In genomic region chr1:31487143-31487542, GRCh38 we compare ENCODE assay signal across 19 cellular contexts.
DNase-seq lines count a peak whose midpoint lies in the region; ATAC-seq and TF ChIP-seq lines count a peak whose summit lies in the region.
"Had no signal": no experiment of that assay in that cellular context is flagged by ENCODE, and none has a peak within 500 bp of the region (broad histone marks: within the 10 kb centered on the region; RNA-seq: fewer than 3 reads in every experiment).

No MANE protein-coding gene starts in this region.

- H3K27me3 Mint-ChIP-seq in activated CD4-positive, alpha-beta T cell treated with anti-CD3 and anti-CD28 coated beads for 36 hours: no peaks in the 10 kb centered on the region
- H3K27me3 Mint-ChIP-seq in HFFc6 (ENCODE audit: insufficient read depth) (peaks cover 46% of the 10 kb centered on the region), memory B cell (peaks cover 7% of the 10 kb centered on the region)
- H3K27me3 Mint-ChIP-seq in activated CD4-positive, alpha-beta memory T cell treated with anti-CD3 and anti-CD28 coated beads for 36 hours: peaks cover 5% of the 10 kb centered on the region

- no peak for TF ChIP-seq CTCF in HFFc6 (IDR thresholded peaks at IDR 0.05)
- no peak for TF ChIP-seq CTCF in tibial artery (IDR thresholded peaks at IDR 0.05)

- peaks cover 4% of the 10 kb centered on the region for H3K9me3 Mint-ChIP-seq in activated CD4-positive, alpha-beta T cell treated with anti-CD3 and anti-CD28 coated beads for 36 hours (ENCODE audit: low read depth)
- H3K9me3 Mint-ChIP-seq in HFFc6: peaks cover 11% of the 10 kb centered on the region
- H3K9me3 Mint-ChIP-seq in activated CD4-positive, alpha-beta memory T cell treated with anti-CD3 and anti-CD28 coated beads for 36 hours: peaks cover 8% of the 10 kb centered on the region
- H3K9me3 Mint-ChIP-seq in memory B cell: peaks cover 10% of the 10 kb centered on the region

- no peak overlapping the region for H3K27ac ChIP-seq in tibial artery
- H3K27ac ChIP-seq: esophagus squamous epithelium had no signal

- H3K4me1 ChIP-seq in tibial artery: no peaks in the 10 kb centered on the region

- CTCF ChIA-PET in activated CD4-positive, alpha-beta T cell treated with anti-CD3 and anti-CD28 coated beads for 36 hours (lab: Charles Lee): interaction anchor here (0.6 to 0.8 kb wide), 3 partner anchors 10 to 306 kb away, joined by 3 to 4 read pairs (median 3); no protein-coding TSS in a partner anchor
- CTCF ChIA-PET in activated CD4-positive, alpha-beta memory T cell treated with anti-CD3 and anti-CD28 coated beads for 36 hours (lab: Charles Lee): interaction anchor here (1.0 kb wide), 1 partner anchor 93 kb away, joined by 3 read pairs; no protein-coding TSS in a partner anchor

- no peaks in the 10 kb centered on the region for H3K36me3 Mint-ChIP-seq in activated CD4-positive, alpha-beta T cell treated with anti-CD3 and anti-CD28 coated beads for 36 hours (ENCODE audit: low read depth)
- H3K36me3 Mint-ChIP-seq in HFFc6 (ENCODE audit: low read depth): peaks cover 12% of the 10 kb centered on the region
- no peaks in the 10 kb centered on the region for H3K36me3 Mint-ChIP-seq in activated CD4-positive, alpha-beta memory T cell treated with anti-CD3 and anti-CD28 coated beads for 36 hours
- H3K36me3 Mint-ChIP-seq in memory B cell: peaks cover 4% of the 10 kb centered on the region
- H3K36me3 Mint-ChIP-seq: type B pancreatic cell had no signal

- H3K9me3 ChIP-seq in tibial artery: no peaks in the 10 kb centered on the region
- H3K9me3 ChIP-seq: esophagus squamous epithelium had no signal

- H3K4me3 ChIP-seq in tibial artery: no peak overlapping the region
- H3K4me3 ChIP-seq: esophagus squamous epithelium had no signal

- ATAC-seq in activated CD4-positive, alpha-beta T cell treated with anti-CD3 and anti-CD28 coated beads for 36 hours: peak; percentile 42
- no peak for ATAC-seq in memory B cell (ENCODE audit: low read depth)
- no peak for ATAC-seq in GM21423 (IDR thresholded peaks at IDR 0.05; ENCODE audit: unreplicated experiment)

- H3K27ac Mint-ChIP-seq in activated CD4-positive, alpha-beta T cell treated with anti-CD3 and anti-CD28 coated beads for 36 hours: no peak overlapping the region
- H3K27ac Mint-ChIP-seq in HFFc6 (no peak overlapping the region), memory B cell (peak overlapping the region; percentile 83)
- peak overlapping the region; percentile 13 for H3K27ac Mint-ChIP-seq in activated CD4-positive, alpha-beta memory T cell treated with anti-CD3 and anti-CD28 coated beads for 36 hours
- H3K27ac Mint-ChIP-seq: H9, nephron progenitor cell, type B pancreatic cell had no signal

- intact Hi-C loops in activated CD4-positive, alpha-beta T cell treated with anti-CD3 and anti-CD28 coated beads for 36 hours (cut with DNase I, micrococcal nuclease): loop anchor here in 1 of 2 experiments (1.0 kb wide), 1 partner anchor 16 kb away; no protein-coding TSS in a partner anchor
- intact Hi-C loops in activated CD4-positive, alpha-beta memory T cell treated with anti-CD3 and anti-CD28 coated beads for 36 hours (cut with micrococcal nuclease): no loop called here
- intact Hi-C loops in tibial artery (cut with DNase I; ENCODE audit: low total_unique reads): no loop called here
- intact Hi-C loops in head of caudate nucleus (cut with DNase I): no loop called here

- peaks cover 18% of the 10 kb centered on the region for H3K4me1 Mint-ChIP-seq in activated CD4-positive, alpha-beta T cell treated with anti-CD3 and anti-CD28 coated beads for 36 hours
- H3K4me1 Mint-ChIP-seq in HFFc6 (ENCODE audit: low read depth) (peaks cover 24% of the 10 kb centered on the region), memory B cell (no peaks in the 10 kb centered on the region)
- H3K4me1 Mint-ChIP-seq in activated CD4-positive, alpha-beta memory T cell treated with anti-CD3 and anti-CD28 coated beads for 36 hours (ENCODE audit: low read depth): peaks cover 27% of the 10 kb centered on the region

- POLR2A ChIA-PET in activated CD4-positive, alpha-beta T cell treated with anti-CD3 and anti-CD28 coated beads for 36 hours (lab: Charles Lee): no interaction called here
- POLR2A ChIA-PET in activated CD4-positive, alpha-beta memory T cell treated with anti-CD3 and anti-CD28 coated beads for 36 hours (lab: Charles Lee): no interaction called here

- no peak overlapping the region for H3K4me3 Mint-ChIP-seq in activated CD4-positive, alpha-beta T cell treated with anti-CD3 and anti-CD28 coated beads for 36 hours
- H3K4me3 Mint-ChIP-seq in HFFc6 (peak overlapping the region; percentile 65; the same call in 1 of the 2 replicates), memory B cell (no peak overlapping the region)
- no peak overlapping the region for H3K4me3 Mint-ChIP-seq in activated CD4-positive, alpha-beta memory T cell treated with anti-CD3 and anti-CD28 coated beads for 36 hours
- H3K4me3 Mint-ChIP-seq: H9, nephron progenitor cell, type B pancreatic cell had no signal

- no peaks in the 10 kb centered on the region for H3K27me3 ChIP-seq in tibial artery

- DNase-seq in activated CD4-positive, alpha-beta T cell treated with anti-CD3 and anti-CD28 coated beads for 36 hours: no peak
- no peak for DNase-seq in activated CD4-positive, alpha-beta T cell treated with anti-CD3 and anti-CD28 coated beads, Interleukin-2, amount 50 U/mL, for 1 hour
- no peak for DNase-seq in HFFc6
- no peak for DNase-seq in activated CD4-positive, alpha-beta memory T cell treated with anti-CD3 and anti-CD28 coated beads for 36 hours
- DNase-seq in memory B cell (ENCODE audit: low spot score in 2 of 2): no peak
- DNase-seq in tibial artery: no peak
- no peak for DNase-seq in head of caudate nucleus
- DNase-seq: activated CD4-positive, CD25-positive, alpha-beta regulatory T cell; amniotic stem cell; C1 segment of cervical spinal cord; esophagus squamous epithelium; H9; mesenchymal stem cell; NCI-H1694; NCI-H510A treated with DMSO at 0.1 percent for 48 hours; nephron progenitor cell; SHP77 treated with DMSO at 0.1 percent for 48 hours had no signal

- no peaks in the 10 kb centered on the region for H3K36me3 ChIP-seq in tibial artery
- H3K36me3 ChIP-seq: esophagus squamous epithelium had no signal

Comparison
In these comparisons a context has a peak if more than half of its experiments do, and no peak if none do; other contexts are left out.
1. H3K27ac Mint-ChIP-seq: peak in activated CD4-positive, alpha-beta memory T cell treated with anti-CD3 and anti-CD28 coated beads for 36 hours (single experiment) and memory B cell (single experiment); none in activated CD4-positive, alpha-beta T cell treated with anti-CD3 and anti-CD28 coated beads for 36 hours (single experiment) and HFFc6 (single experiment).